Comparison of ENCODE assay signal across 20 cellular contexts in the genomic region with DNA sequence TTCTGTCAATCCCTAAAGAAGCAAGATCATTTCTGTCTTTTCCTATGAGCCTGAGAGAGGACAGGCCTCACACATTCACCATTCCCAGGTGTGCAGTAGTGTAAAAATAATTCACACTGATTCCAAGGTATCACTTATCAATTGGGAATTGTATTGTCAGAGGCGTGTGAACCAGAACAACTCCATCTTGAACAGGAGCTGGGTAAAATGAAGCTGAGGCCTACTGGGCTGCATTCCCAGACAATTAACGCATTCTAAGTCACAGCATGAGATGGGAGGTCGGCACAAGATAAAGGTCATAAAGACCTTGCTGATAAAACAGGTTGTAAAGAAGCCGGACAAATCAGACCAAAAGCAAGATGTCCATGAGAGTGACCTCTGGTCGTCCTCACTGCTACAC.
DNase-seq lines count a peak whose midpoint lies in the region; FAIRE-seq and TF ChIP-seq lines count a peak whose summit lies in the region.
"Had no signal": no experiment of that assay in that cellular context is flagged by ENCODE, and none has a peak within 500 bp of the region (broad histone marks: within the 10 kb centered on the region; RNA-seq: fewer than 3 reads in every experiment).

No MANE protein-coding gene starts in this region.

- H4K91ac ChIP-seq in H1 (replicated peaks; ENCODE audit: insufficient read length, low read length): no peak overlapping the region

- POLR2A ChIA-PET in Caco-2 (lab: Charles Lee) (no interaction called here), H1 (lab: Charles Lee; ENCODE audit: partially characterized antibody) (no interaction called here)
- POLR2A ChIA-PET in CD4-positive, alpha-beta memory T cell (lab: Charles Lee; ENCODE audit: partially characterized antibody): no interaction called here

- H3K9me3 ChIP-seq in Caco-2 (peaks cover 4% of the 10 kb centered on the region; the same call in 1 of the 2 replicates), H1 (ENCODE audit: insufficient read depth in 2 of 2, low read depth in 1 of 2, low read length in 1 of 2) (no peaks in the 10 kb centered on the region), mesodermal cell (ENCODE audit: control insufficient read depth, low read length) (no peaks in the 10 kb centered on the region)
- no peaks in the 10 kb centered on the region for H3K9me3 ChIP-seq in CD4-positive, alpha-beta memory T cell (ENCODE audit: control insufficient read depth in 1 of 2, low read length in 2 of 2)

- TF ChIP-seq EP300 in Ishikawa (IDR thresholded peaks at IDR 0.05; ENCODE audit: borderline replicate concordance) (0 out of 2 replicates have a peak, but pooled peaks have one; percentile 15), H1 (IDR thresholded peaks at IDR 0.05; ENCODE audit: borderline replicate concordance in 1 of 2, low read depth in 2 of 2, low read length in 2 of 2) (no peak)

- intact Hi-C loops in Caco-2 (cut with micrococcal nuclease; ENCODE audit: unreplicated experiment): no loop called here
- intact Hi-C loops in activated T-helper 1 cell treated with anti-CD3 and anti-CD28 coated beads, Interleukin-12 subunit alpha, Interleukin-12 subunit beta, Interleukin-2, Interleukin-4 antibody, amounts not matched to agents 30 ng/mL and 10 ng/mL and 1 ng/mL, durations not matched to agents 14 hours and 24 hours and 36 hours (cut with micrococcal nuclease): no loop called here
- intact Hi-C loops in CD4-positive, alpha-beta memory T cell (cut with micrococcal nuclease): no loop called here

- no peak for TF ChIP-seq POLR2A in H1 (IDR thresholded peaks at IDR 0.05; ENCODE audit: control extremely low read depth in 1 of 2, low read depth in 2 of 2, low read length in 2 of 2)

- H3K4me3 Mint-ChIP-seq in Caco-2 (ENCODE audit: unreplicated experiment): no peak overlapping the region
- no peak overlapping the region for H3K4me3 Mint-ChIP-seq in activated T-helper 1 cell treated with anti-CD3 and anti-CD28 coated beads, Interleukin-12 subunit alpha, Interleukin-12 subunit beta, Interleukin-2, Interleukin-4 antibody, amounts not matched to agents 30 ng/mL and 10 ng/mL and 1 ng/mL, durations not matched to agents 14 hours and 24 hours and 36 hours
- H3K4me3 Mint-ChIP-seq in CD4-positive, alpha-beta memory T cell: no peak overlapping the region
- H3K4me3 Mint-ChIP-seq: B cell; CD4-positive, CD25-positive, alpha-beta regulatory T cell had no signal

- no peak overlapping the region for H2BK12ac ChIP-seq in H1 (ENCODE audit: low read depth, low read length)

- no peak overlapping the region for H3K4ac ChIP-seq in H1 (replicated peaks; ENCODE audit: insufficient read length, low read depth, low read length)

- H3K56ac ChIP-seq in H1 (replicated peaks; ENCODE audit: insufficient read length, low read depth, low read length): no peak overlapping the region

- H4K5ac ChIP-seq in H1 (ENCODE audit: insufficient read length, low read depth, low read length): no peak overlapping the region

- H3K79me2 ChIP-seq in H1 (ENCODE audit: control insufficient read depth in 1 of 2, insufficient read depth in 2 of 2, low read length in 2 of 2): no peaks in the 10 kb centered on the region

- TF ChIP-seq RAD21 in Ishikawa (IDR thresholded peaks at IDR 0.05; ENCODE audit: low read depth) (no peak), H1 (IDR thresholded peaks at IDR 0.05 in 1 of 2, conservative IDR thresholded peaks at IDR 0.05 in 1 of 2; ENCODE audit: low read depth in 2 of 2, low read length in 2 of 2) (no peak)

- H2BK120ac ChIP-seq in H1 (replicated peaks; ENCODE audit: low read depth, low read length): no peak overlapping the region

- H3K9me3 Mint-ChIP-seq in Caco-2 (ENCODE audit: unreplicated experiment): no peaks in the 10 kb centered on the region
- H3K9me3 Mint-ChIP-seq in activated T-helper 1 cell treated with anti-CD3 and anti-CD28 coated beads, Interleukin-12 subunit alpha, Interleukin-12 subunit beta, Interleukin-2, Interleukin-4 antibody, amounts not matched to agents 30 ng/mL and 10 ng/mL and 1 ng/mL, durations not matched to agents 14 hours and 24 hours and 36 hours: no peaks in the 10 kb centered on the region
- H3K9me3 Mint-ChIP-seq in CD4-positive, alpha-beta memory T cell: peaks cover 0 to 8% (median 0%) of the 10 kb centered on the region in 8 donors
- H3K9me3 Mint-ChIP-seq: CD4-positive, CD25-positive, alpha-beta regulatory T cell had no signal

- H3K23ac ChIP-seq in H1 (ENCODE audit: insufficient read length): no peak overlapping the region

- peak; percentile 19 for FAIRE-seq in H1 (lab: Jason Lieb, UNC)
- FAIRE-seq: D721Med, G401.6, GM12878 had no signal

- H3K27ac ChIP-seq in H1 (ENCODE audit: low read depth, low read length): no peak overlapping the region
- H3K27ac ChIP-seq in mesodermal cell (ENCODE audit: low read depth, low read length, severe bottlenecking): peak overlapping the region; percentile 94
- H3K27ac ChIP-seq in CD4-positive, alpha-beta memory T cell (ENCODE audit: low read depth, low read length): no peak overlapping the region
- H3K27ac ChIP-seq: 22Rv1, GM23248 had no signal

- H3K4me1 ChIP-seq in Caco-2 (peaks cover 7% of the 10 kb centered on the region), H1 (replicated peaks in 1 of 4; ENCODE audit: control insufficient read depth in 3 of 4, insufficient read depth in 4 of 4, low read length in 3 of 4) (peaks cover 0 to 5% (median 2%) of the 10 kb centered on the region in 4 experiments; a peak in 2 of 7 replicates), mesodermal cell (ENCODE audit: control insufficient read depth, insufficient read depth, low read length, poor library complexity, severe bottlenecking) (peaks cover 8% of the 10 kb centered on the region)
- no peaks in the 10 kb centered on the region for H3K4me1 ChIP-seq in CD4-positive, alpha-beta memory T cell (ENCODE audit: insufficient read depth, low read length)

- no peak overlapping the region for H4K8ac ChIP-seq in H1 (ENCODE audit: extremely low read depth, insufficient read depth, low read length)

- no peaks in the 10 kb centered on the region for H3K36me3 Mint-ChIP-seq in Caco-2 (ENCODE audit: insufficient read depth, unreplicated experiment)
- H3K36me3 Mint-ChIP-seq in activated T-helper 1 cell treated with anti-CD3 and anti-CD28 coated beads, Interleukin-12 subunit alpha, Interleukin-12 subunit beta, Interleukin-2, Interleukin-4 antibody, amounts not matched to agents 30 ng/mL and 10 ng/mL and 1 ng/mL, durations not matched to agents 14 hours and 24 hours and 36 hours (ENCODE audit: low read depth): no peaks in the 10 kb centered on the region
- H3K36me3 Mint-ChIP-seq in CD4-positive, alpha-beta memory T cell: peaks cover 6 to 46% of the 10 kb centered on the region in 2 donors

- no peaks in the 10 kb centered on the region for H3K23me2 ChIP-seq in H1 (ENCODE audit: low read depth, low read length)

- H3K4me3 ChIP-seq in Caco-2 (ENCODE audit: low read depth, low read length) (no peak overlapping the region), H1 (ENCODE audit: extremely low read depth in 1 of 4, insufficient read depth in 2 of 4, low read depth in 3 of 4, low read length in 4 of 4) (no peak overlapping the region), mesodermal cell (ENCODE audit: extremely low read depth, insufficient read depth, low read length, poor library complexity, severe bottlenecking) (no peak overlapping the region)
- no peak overlapping the region for H3K4me3 ChIP-seq in CD4-positive, alpha-beta memory T cell (ENCODE audit: low read length in 2 of 2)
- H3K4me3 ChIP-seq: GM12878, GM23248 had no signal

- no peak overlapping the region for H2BK15ac ChIP-seq in H1 (ENCODE audit: low read length)

- BruUV-seq in Caco-2 (replicated peaks; lab: Mats Ljungman, UMichigan): no TSS peak

- H2BK20ac ChIP-seq in H1 (ENCODE audit: low read length): no peak overlapping the region

- CTCF ChIA-PET in Caco-2 (lab: Charles Lee): no interaction called here
- CTCF ChIA-PET in H1 (lab: Charles Lee; ENCODE audit: partially characterized antibody): interaction anchor here (0.7 kb wide), 2 partner anchors 38 to 50 kb away, joined by 3 read pairs; no protein-coding TSS in a partner anchor
- CTCF ChIA-PET in CD4-positive, alpha-beta memory T cell (lab: Charles Lee; ENCODE audit: partially characterized antibody): no interaction called here

- no peak overlapping the region for H2BK5ac ChIP-seq in H1 (ENCODE audit: low read depth, low read length)

- no peak overlapping the region for H3K14ac ChIP-seq in H1 (ENCODE audit: insufficient read length)

- peaks cover 17% of the 10 kb centered on the region for H3K4me1 Mint-ChIP-seq in Caco-2 (ENCODE audit: low read depth, unreplicated experiment)
- no peaks in the 10 kb centered on the region for H3K4me1 Mint-ChIP-seq in activated T-helper 1 cell treated with anti-CD3 and anti-CD28 coated beads, Interleukin-12 subunit alpha, Interleukin-12 subunit beta, Interleukin-2, Interleukin-4 antibody, amounts not matched to agents 30 ng/mL and 10 ng/mL and 1 ng/mL, durations not matched to agents 14 hours and 24 hours and 36 hours (ENCODE audit: low read depth)
- no peaks in the 10 kb centered on the region for H3K4me1 Mint-ChIP-seq in CD4-positive, alpha-beta memory T cell
- H3K4me1 Mint-ChIP-seq: B cell; CD4-positive, CD25-positive, alpha-beta regulatory T cell had no signal

- no peaks in the 10 kb centered on the region for H3K79me1 ChIP-seq in H1 (ENCODE audit: low read depth, low read length)

- H3K9ac ChIP-seq in H1 (replicated peaks in 1 of 4; ENCODE audit: extremely low read depth in 1 of 4, low read depth in 3 of 4, low read length in 3 of 4): no peak overlapping the region
- H3K9ac ChIP-seq: GM23248 had no signal

- no peaks in the 10 kb centered on the region for H3K27me3 ChIP-seq in Caco-2 (replicated peaks; ENCODE audit: control insufficient read depth, insufficient read depth, low read length)
- no peaks in the 10 kb centered on the region for H3K27me3 ChIP-seq in H1 (replicated peaks in 1 of 4; ENCODE audit: control insufficient read depth in 3 of 4, extremely low read depth in 1 of 4, insufficient read depth in 3 of 4, low read length in 3 of 4)
- H3K27me3 ChIP-seq in CD4-positive, alpha-beta memory T cell (ENCODE audit: insufficient read depth, low read length): no peaks in the 10 kb centered on the region

- DNase-seq in Caco-2: peak; percentile 32 to 57
- no peak for DNase-seq in H1 (ENCODE audit: low read depth in 1 of 2, low spot score in 2 of 2)
- DNase-seq in DMS114 treated with DMSO at 0.1 percent for 48 hours (lab: John Stamatoyannopoulos, UW; ENCODE audit: unreplicated experiment): no peak
- DNase-seq in activated T-helper 1 cell treated with anti-CD3 and anti-CD28 coated beads, Interleukin-12 subunit alpha, Interleukin-12 subunit beta, Interleukin-2, Interleukin-4 antibody, amounts not matched to agents 30 ng/mL and 10 ng/mL and 1 ng/mL, durations not matched to agents 14 hours and 24 hours and 36 hours (ENCODE audit: low spot score): no peak
- DNase-seq in CD4-positive, alpha-beta memory T cell: no peak
- DNase-seq in central memory CD4-positive, alpha-beta T cell: no peak
- DNase-seq: CD4-positive, CD25-positive, alpha-beta regulatory T cell; DMS79 treated with DMSO at 0.1 percent for 48 hours; GM23248; NCI-H2029; NCI-H2171; NCI-H748 treated with DMSO at 0.1 percent for 48 hours; RPMI8226 had no signal

- no peak overlapping the region for H3K18ac ChIP-seq in H1 (ENCODE audit: extremely low read depth, low read length)

- peak overlapping the region; percentile 75 for H3K27ac Mint-ChIP-seq in Caco-2 (ENCODE audit: unreplicated experiment)
- H3K27ac Mint-ChIP-seq in activated T-helper 1 cell treated with anti-CD3 and anti-CD28 coated beads, Interleukin-12 subunit alpha, Interleukin-12 subunit beta, Interleukin-2, Interleukin-4 antibody, amounts not matched to agents 30 ng/mL and 10 ng/mL and 1 ng/mL, durations not matched to agents 14 hours and 24 hours and 36 hours: no peak overlapping the region
- H3K27ac Mint-ChIP-seq in CD4-positive, alpha-beta memory T cell: no peak overlapping the region
- H3K27ac Mint-ChIP-seq: B cell; CD4-positive, CD25-positive, alpha-beta regulatory T cell had no signal

- H2AK5ac ChIP-seq in H1 (ENCODE audit: low read depth, low read length): no peak overlapping the region

- no peaks in the 10 kb centered on the region for H3K27me3 Mint-ChIP-seq in Caco-2 (ENCODE audit: insufficient read depth, unreplicated experiment)
- H3K27me3 Mint-ChIP-seq in activated T-helper 1 cell treated with anti-CD3 and anti-CD28 coated beads, Interleukin-12 subunit alpha, Interleukin-12 subunit beta, Interleukin-2, Interleukin-4 antibody, amounts not matched to agents 30 ng/mL and 10 ng/mL and 1 ng/mL, durations not matched to agents 14 hours and 24 hours and 36 hours (ENCODE audit: insufficient read depth): no peaks in the 10 kb centered on the region
- H3K27me3 Mint-ChIP-seq in CD4-positive, alpha-beta memory T cell: no peaks in the 10 kb centered on the region
- H3K27me3 Mint-ChIP-seq: B cell; CD4-positive, CD25-positive, alpha-beta regulatory T cell had no signal

- TF ChIP-seq CTCF in Caco-2 (IDR thresholded peaks at IDR 0.05; ENCODE audit: insufficient read depth in 1 of 2, low read depth in 1 of 2, low read length in 1 of 2, severe bottlenecking in 1 of 2, unreplicated experiment in 1 of 2): no peak
- no peak for TF ChIP-seq CTCF in H1 (IDR thresholded peaks at IDR 0.05; ENCODE audit: control extremely low read depth in 1 of 3, insufficient read depth in 1 of 3, low read depth in 1 of 3, low read length in 3 of 3)

- H2AFZ ChIP-seq in H1 (ENCODE audit: low read length): no peak overlapping the region
- H2AFZ ChIP-seq: GM23248 had no signal

- 84% methylated on average over 5 of the region's 5 CpGs; no CpG with 5 or more reads in 1 of the 2 experiments for WGBS in H1 (ENCODE audit: extremely low coverage in 1 of 2, insufficient coverage in 1 of 2, insufficient read length in 1 of 2, insufficient replicate concordance in 2 of 2, low coverage in 1 of 2, low lambda C conversion rate in 2 of 2, missing lambda C conversion rate in 1 of 2), 2 experiments
- 47 to 53% methylated on average over 4 to 5 of the region's 5 CpGs for WGBS in mesodermal cell (ENCODE audit: insufficient coverage in 2 of 2), 2 experiments

- H4K20me1 ChIP-seq in H1 (replicated peaks in 1 of 2; ENCODE audit: control insufficient read depth in 1 of 2, insufficient read depth in 2 of 2, low read length in 2 of 2): no peaks in the 10 kb centered on the region

- H3K36me3 ChIP-seq in Caco-2 (ENCODE audit: control insufficient read depth, insufficient read depth, low read length) (no peaks in the 10 kb centered on the region), H1 (ENCODE audit: control insufficient read depth in 2 of 4, insufficient read depth in 4 of 4, low read length in 3 of 4) (no peaks in the 10 kb centered on the region), mesodermal cell (ENCODE audit: control insufficient read depth, insufficient read depth, low read length) (no peaks in the 10 kb centered on the region)
- H3K36me3 ChIP-seq in CD4-positive, alpha-beta memory T cell (ENCODE audit: insufficient read depth, low read length): no peaks in the 10 kb centered on the region

- peak overlapping the region in 1 of 2 experiments; percentile 41; a peak in 1 of 4 replicates for H3K4me2 ChIP-seq in H1 (ENCODE audit: insufficient read depth in 1 of 2, low read depth in 2 of 2, low read length in 2 of 2)

Comparison
In these comparisons a context has a peak if more than half of its experiments do, and no peak if none do; other contexts are left out.
1. DNase-seq: peak in Caco-2 (2 of 2); none in H1 (0 of 2), DMS114 treated with DMSO at 0.1 percent for 48 hours (single experiment), activated T-helper 1 cell treated with anti-CD3 and anti-CD28 coated beads, Interleukin-12 subunit alpha, Interleukin-12 subunit beta, Interleukin-2, Interleukin-4 antibody, amounts not matched to agents 30 ng/mL and 10 ng/mL and 1 ng/mL, durations not matched to agents 14 hours and 24 hours and 36 hours (single experiment), CD4-positive, alpha-beta memory T cell (0 of 5) and central memory CD4-positive, alpha-beta T cell (single experiment).